In genomic region chr5:173615884-173616576, GRCh38 we compare ENCODE assay signal across 8 cellular contexts. TPM values are rescaled to one million over a fixed set of nuclear protein-coding genes. Genes with fewer than 3 reads are reported as not detected.
DNase-seq lines count a peak whose midpoint lies in the region; ATAC-seq and TF ChIP-seq lines count a peak whose summit lies in the region.

No MANE protein-coding gene starts in this region.

- peak; percentile 59 for TF ChIP-seq CTCF in endothelial cell (IDR thresholded peaks at IDR 0.05; ENCODE audit: unreplicated experiment)

- H3K4me3 Mint-ChIP-seq in CD4-positive, CD25-positive, alpha-beta regulatory T cell: peak overlapping the region; percentile 92 to 96 (median 94)
- H3K4me3 Mint-ChIP-seq in endothelial cell (ENCODE audit: unreplicated experiment): peak overlapping the region; percentile 94

- peak overlapping the region; percentile 95 for H3K27ac ChIP-seq in CD4-positive, CD25-positive, alpha-beta regulatory T cell (ENCODE audit: insufficient read depth, low read length, poor library complexity, severe bottlenecking)

- peaks cover 12% of the 10 kb centered on the region for H3K36me3 Mint-ChIP-seq in CD4-positive, CD25-positive, alpha-beta regulatory T cell
- H3K36me3 Mint-ChIP-seq in endothelial cell (ENCODE audit: low read depth, unreplicated experiment): no peaks in the 10 kb centered on the region

- H3K4me1 ChIP-seq in CD4-positive, CD25-positive, alpha-beta regulatory T cell (ENCODE audit: control insufficient read depth, insufficient read depth, low read length, poor library complexity, severe bottlenecking): peaks cover 27% of the 10 kb centered on the region
- H3K4me1 ChIP-seq in mononuclear cell (ENCODE audit: insufficient read depth, low read length): peaks cover 27% of the 10 kb centered on the region

- no peaks in the 10 kb centered on the region for H3K27me3 ChIP-seq in CD4-positive, CD25-positive, alpha-beta regulatory T cell (ENCODE audit: control insufficient read depth, insufficient read depth, low read length)
- no peaks in the 10 kb centered on the region for H3K27me3 ChIP-seq in mononuclear cell (ENCODE audit: insufficient read depth, low read length)

- H3K4me1 Mint-ChIP-seq in CD4-positive, CD25-positive, alpha-beta regulatory T cell: peaks cover 15 to 58% (median 38%) of the 10 kb centered on the region in 4 donors
- peaks cover 31% of the 10 kb centered on the region for H3K4me1 Mint-ChIP-seq in endothelial cell (ENCODE audit: unreplicated experiment)

- peak; percentile 63 to 88 (median 78) for DNase-seq in CD4-positive, CD25-positive, alpha-beta regulatory T cell
- DNase-seq in NOMO-1 treated with dmso at 0.1 percent for 144 hours (lab: John Stamatoyannopoulos, UW; ENCODE audit: unreplicated experiment) (peak; percentile 72), endothelial cell (ENCODE audit: low spot score) (peak; percentile 74)
- peak; percentile 32 for DNase-seq in activated CD8-positive, alpha-beta memory T cell treated with anti-CD3 and anti-CD28 coated beads, Interleukin-2, amount 50 U/mL, for 24 hours (ENCODE audit: extremely low read depth)
- DNase-seq in stimulated activated CD8-positive, alpha-beta memory T cell treated with anti-CD3 and anti-CD28 coated beads, Interleukin-2, amount 100 ng/mL, for 48 hours (ENCODE audit: low read depth in 2 of 2): peak; percentile 33 to 40

- H3K27me3 Mint-ChIP-seq in CD4-positive, CD25-positive, alpha-beta regulatory T cell: no peaks in the 10 kb centered on the region
- peaks cover 6% of the 10 kb centered on the region for H3K27me3 Mint-ChIP-seq in endothelial cell (ENCODE audit: unreplicated experiment)

- H3K36me3 ChIP-seq in CD4-positive, CD25-positive, alpha-beta regulatory T cell (ENCODE audit: control insufficient read depth, insufficient read depth, low read length): peaks cover 16% of the 10 kb centered on the region

- ATAC-seq in CD4-positive, CD25-positive, alpha-beta regulatory T cell (ENCODE audit: low read depth in 2 of 2): peak; percentile 56 to 61
- ATAC-seq in GM19438 (IDR thresholded peaks at IDR 0.05; ENCODE audit: low read depth, unreplicated experiment) (peak; percentile 55), HG03565 (IDR thresholded peaks at IDR 0.05; ENCODE audit: unreplicated experiment) (peak; percentile 30)

- no peaks in the 10 kb centered on the region for H3K9me3 ChIP-seq in CD4-positive, CD25-positive, alpha-beta regulatory T cell (ENCODE audit: control insufficient read depth in 2 of 2, low read length in 2 of 2)
- no peaks in the 10 kb centered on the region for H3K9me3 ChIP-seq in mononuclear cell (ENCODE audit: low read depth, low read length)

- peak overlapping the region; percentile 88 to 96 (median 95) for H3K27ac Mint-ChIP-seq in CD4-positive, CD25-positive, alpha-beta regulatory T cell
- peak overlapping the region; percentile 80 for H3K27ac Mint-ChIP-seq in endothelial cell (ENCODE audit: unreplicated experiment)

- peak overlapping the region; percentile 90 for H3K4me3 ChIP-seq in CD4-positive, CD25-positive, alpha-beta regulatory T cell (ENCODE audit: low read depth, low read length)
- peak overlapping the region; percentile 65 for H3K4me3 ChIP-seq in mononuclear cell (ENCODE audit: low read length)

- H3K9me3 Mint-ChIP-seq in CD4-positive, CD25-positive, alpha-beta regulatory T cell: no peaks in the 10 kb centered on the region
- H3K9me3 Mint-ChIP-seq in endothelial cell (ENCODE audit: unreplicated experiment): no peaks in the 10 kb centered on the region

RNA-seq across cellular contexts. Expression of gene BOD1, which starts 0.4 kb away (rescaled TPM):
- total RNA-seq in CD4-positive, CD25-positive, alpha-beta regulatory T cell: 19.4 TPM
- 10 to 100 TPM in 2 of 4 donors, 1 to 10 TPM in 2; 8.0 to 23.0 (median 12.1) TPM for polyA plus RNA-seq in CD4-positive, CD25-positive, alpha-beta regulatory T cell
- total RNA-seq in endothelial cell (ENCODE audit: unreplicated experiment) (76.7 TPM), mononuclear cell (41.1 TPM)

Comparison
In these comparisons a context has a peak if more than half of its experiments do, and no peak if none do; other contexts are left out.
1. Peak in every context shown above with its lines: DNase-seq, ATAC-seq, H3K4me3 ChIP-seq and H3K27ac ChIP-seq.